ENCODE assay signal across 7 cellular contexts in the genomic region with DNA sequence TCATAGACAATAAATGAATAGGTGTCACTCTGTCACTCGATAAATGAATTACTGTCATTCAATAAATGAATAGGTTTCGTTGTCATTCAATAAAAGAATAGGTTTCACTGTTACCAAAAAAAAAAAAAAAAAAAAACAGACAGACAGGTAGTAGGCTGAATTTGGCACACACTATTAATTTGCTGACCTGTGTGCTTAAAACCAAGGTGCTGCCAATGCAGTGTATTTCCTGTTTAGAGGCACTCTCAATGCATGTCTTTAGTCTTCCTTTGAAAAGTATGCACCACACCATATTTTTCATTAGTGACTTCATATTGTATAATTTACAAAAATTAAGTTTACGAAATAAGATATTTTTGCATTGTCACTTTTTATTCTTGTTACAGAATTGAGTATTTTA. TPM values are rescaled to one million over a fixed set of nuclear protein-coding genes. Genes with fewer than 3 reads are reported as not detected.
"Had no signal": no experiment of that assay in that cellular context is flagged by ENCODE, and none has a peak within 500 bp of the region (broad histone marks: within the 10 kb centered on the region; RNA-seq: fewer than 3 reads in every experiment).

No MANE protein-coding gene starts in this region.

- ATAC-seq: HepG2, K562 had no signal

- DNase-seq: IMR-90, KBM-7, KG1 had no signal

- H3K4me3 ChIP-seq: K562 had no signal

- H3K27ac ChIP-seq: HL-60 had no signal

RNA-seq across cellular contexts. Expression of a gene that starts 16.2 kb away (rescaled TPM):
- total RNA-seq: HepG2, HT-29, IMR-90 had no signal
